ENCODE assay signal across 12 cellular contexts in genomic region chr13:41917641-41918040, GRCh38. TPM values are rescaled to one million over a fixed set of nuclear protein-coding genes. Genes with fewer than 3 reads are reported as not detected.
DNase-seq lines count a peak whose midpoint lies in the region; ATAC-seq and TF ChIP-seq lines count a peak whose summit lies in the region.
"Had no signal": no experiment of that assay in that cellular context is flagged by ENCODE, and none has a peak within 500 bp of the region (broad histone marks: within the 10 kb centered on the region; RNA-seq: fewer than 3 reads in every experiment).

No MANE protein-coding gene starts in this region.

- H3K4me1 ChIP-seq in mammary epithelial cell (ENCODE audit: insufficient read depth, low read length), result peaks cover 33% of the 10 kb centered on the region
- H3K4me1 ChIP-seq in breast epithelium, result no peaks in the 10 kb centered on the region
- peaks cover 60% of the 10 kb centered on the region for H3K4me1 ChIP-seq in OCI-LY7 (ENCODE audit: insufficient read depth, low read length, poor library complexity, severe bottlenecking)
- peaks cover 16% of the 10 kb centered on the region for H3K4me1 ChIP-seq in lower lobe of right lung
- H3K4me1 ChIP-seq: Caco-2 had no signal

- no peaks in the 10 kb centered on the region for H3K36me3 ChIP-seq in mammary epithelial cell (ENCODE audit: insufficient read depth, low read length)
- H3K36me3 ChIP-seq in breast epithelium, result no peaks in the 10 kb centered on the region
- H3K36me3 ChIP-seq in OCI-LY7 (ENCODE audit: insufficient read depth, low read length), result peaks cover 5% of the 10 kb centered on the region; the same call in 1 of the 2 replicates
- no peaks in the 10 kb centered on the region for H3K36me3 ChIP-seq in lower lobe of right lung

- H3K4me3 ChIP-seq in mammary epithelial cell (replicated peaks in 1 of 3; ENCODE audit: insufficient read depth in 1 of 3, low read depth in 2 of 3, low read length in 3 of 3) (no peak overlapping the region), breast epithelium (no peak overlapping the region), OCI-LY7 (ENCODE audit: low read depth, low read length, poor library complexity, severe bottlenecking) (no peak overlapping the region), lower lobe of right lung (no peak overlapping the region)

- intact Hi-C loops in mammary epithelial cell (cut with micrococcal nuclease), result loop anchor here (2.0 to 5.0 kb wide), 2 partner anchors 43 to 125 kb away; partner anchors contain the start of gene VWA8
- intact Hi-C loops in breast epithelium (cut with DNase I; ENCODE audit: low total_unique reads), result no loop called here
- intact Hi-C loops in OCI-LY7 (cut with micrococcal nuclease; ENCODE audit: unreplicated experiment), result loop anchor here (2.0 to 10.0 kb wide), 5 partner anchors 43 to 455 kb away; partner anchors contain the start of genes AKAP11 and VWA8
- intact Hi-C loops in lower lobe of right lung (cut with DNase I), result no loop called here

- peak overlapping the region; percentile 28 for H3K27ac Mint-ChIP-seq in stimulated activated memory B cell treated with anti-CD40 and anti-IgM and Interleukin-4, amounts not matched to agents 10 μg/mL and 1 μg/mL and 100 μg/mL, for 72 hours

- no peaks in the 10 kb centered on the region for H3K27me3 Mint-ChIP-seq in stimulated activated memory B cell treated with anti-CD40 and anti-IgM and Interleukin-4, amounts not matched to agents 10 μg/mL and 1 μg/mL and 100 μg/mL, for 72 hours

- CTCF ChIA-PET in mammary epithelial cell (lab: Charles Lee; ENCODE audit: low non-redundant PET) (no interaction called here), OCI-LY7 (lab: Charles Lee; ENCODE audit: unreplicated experiment) (interaction anchor here (1.1 kb wide), 1 partner anchor 195 kb away, joined by 3 read pairs; no protein-coding TSS in a partner anchor)

- no peak overlapping the region for H3K9ac ChIP-seq in mammary epithelial cell (ENCODE audit: insufficient read depth, low read length)

- peak overlapping the region; percentile 1 for H3K4me3 Mint-ChIP-seq in stimulated activated memory B cell treated with anti-CD40 and anti-IgM and Interleukin-4, amounts not matched to agents 10 μg/mL and 1 μg/mL and 100 μg/mL, for 72 hours

- H3K79me2 ChIP-seq in mammary epithelial cell (ENCODE audit: insufficient read depth, low read length), result peaks cover 51% of the 10 kb centered on the region
- H3K79me2 ChIP-seq in OCI-LY7 (ENCODE audit: insufficient read depth, low read depth, low read length), result peaks cover 58% of the 10 kb centered on the region

- H2AFZ ChIP-seq in mammary epithelial cell (ENCODE audit: low read depth, low read length) (no peak overlapping the region), OCI-LY7 (ENCODE audit: low read length) (no peak overlapping the region)

- 71% methylated on average over 1 of the region's 1 CpG for WGBS in mammary epithelial cell (ENCODE audit: low coverage, missing lambda C conversion rate)

- ATAC-seq in stimulated activated memory B cell treated with anti-CD40 and anti-IgM and Interleukin-4, amounts not matched to agents 10 μg/mL and 1 μg/mL and 100 μg/mL, for 72 hours, result peak; percentile 71
- no peak for ATAC-seq in lower lobe of right lung
- no peak for ATAC-seq in HG03025 (IDR thresholded peaks at IDR 0.05; ENCODE audit: low FRiP score, unreplicated experiment)

- H3K4me2 ChIP-seq in mammary epithelial cell (ENCODE audit: insufficient read depth, low read depth, low read length) (no peak overlapping the region), OCI-LY7 (ENCODE audit: low read length) (peak overlapping the region; percentile 69)

- peaks cover 17% of the 10 kb centered on the region for H3K36me3 Mint-ChIP-seq in stimulated activated memory B cell treated with anti-CD40 and anti-IgM and Interleukin-4, amounts not matched to agents 10 μg/mL and 1 μg/mL and 100 μg/mL, for 72 hours

- H3K9me3 ChIP-seq in mammary epithelial cell (replicated peaks; ENCODE audit: insufficient read depth, low read length) (no peaks in the 10 kb centered on the region), breast epithelium (no peaks in the 10 kb centered on the region), OCI-LY7 (ENCODE audit: low read length) (no peaks in the 10 kb centered on the region), lower lobe of right lung (no peaks in the 10 kb centered on the region)
- H3K9me3 ChIP-seq: Caco-2 had no signal

- TF ChIP-seq POLR2A in breast epithelium (IDR thresholded peaks at IDR 0.05), result no peak

- dilution Hi-C loops in mammary epithelial cell (cut with HindIII; ENCODE audit: low sequenced_read_pairs), result no loop called here

- in situ Hi-C loops in mammary epithelial cell (cut with MboI; ENCODE audit: low sequenced_read_pairs in 2 of 2), result loop anchor here in 1 of 2 donors (25.0 kb wide), 1 partner anchor 255 kb away; no protein-coding TSS in a partner anchor

- peaks cover 53% of the 10 kb centered on the region for H3K4me1 Mint-ChIP-seq in stimulated activated memory B cell treated with anti-CD40 and anti-IgM and Interleukin-4, amounts not matched to agents 10 μg/mL and 1 μg/mL and 100 μg/mL, for 72 hours

- BruUV-seq in mammary epithelial cell (replicated peaks; lab: Mats Ljungman, UMichigan) (no TSS peak), OCI-LY7 (replicated peaks; lab: Mats Ljungman, UMichigan) (no TSS peak)

- DNase-seq in mammary epithelial cell (peak; percentile 65), breast epithelium (ENCODE audit: low spot score in 2 of 2) (no peak), OCI-LY7 (ENCODE audit: low spot score) (peak; percentile 27), dermis blood vessel endothelial cell (peak; percentile 53), NCI-H526 treated with DMSO at 0.1 percent for 48 hours (lab: John Stamatoyannopoulos, UW) (no peak), lower lobe of right lung (no peak)
- DNase-seq: Caco-2; KBM-7; stimulated activated CD4-positive, alpha-beta T cell treated with anti-CD3 and anti-CD28 coated beads, Interleukin-4, amount 100 ng/mL, for 4 hours had no signal

- TF ChIP-seq CTCF in mammary epithelial cell (conservative IDR thresholded peaks at IDR 0.05 in 1 of 2, IDR thresholded peaks at IDR 0.05 in 1 of 2; ENCODE audit: extremely low read depth in 1 of 2, insufficient read depth in 1 of 2, low read depth in 1 of 2, low read length in 2 of 2), result no peak
- no peak for TF ChIP-seq CTCF in breast epithelium (IDR thresholded peaks at IDR 0.05)
- no peak for TF ChIP-seq CTCF in OCI-LY7 (conservative IDR thresholded peaks at IDR 0.05; ENCODE audit: low read length)
- TF ChIP-seq CTCF in lower lobe of right lung (IDR thresholded peaks at IDR 0.05), result no peak

- POLR2A ChIA-PET in OCI-LY7 (lab: Charles Lee), result interaction anchor here (0.7 to 4.6 kb wide), 6 partner anchors 12 to 509 kb away, joined by 3 to 21 read pairs (median 5); partner anchors contain the start of gene VWA8

- H3K27me3 ChIP-seq in mammary epithelial cell (ENCODE audit: insufficient read depth, low read length) (no peaks in the 10 kb centered on the region), breast epithelium (no peaks in the 10 kb centered on the region), lower lobe of right lung (ENCODE audit: low read depth) (no peaks in the 10 kb centered on the region)

- H3K9me3 Mint-ChIP-seq in stimulated activated memory B cell treated with anti-CD40 and anti-IgM and Interleukin-4, amounts not matched to agents 10 μg/mL and 1 μg/mL and 100 μg/mL, for 72 hours, result peaks cover 3% of the 10 kb centered on the region

- no peak overlapping the region for H3K27ac ChIP-seq in mammary epithelial cell (ENCODE audit: insufficient read depth, low read depth, low read length)
- H3K27ac ChIP-seq in breast epithelium, result no peak overlapping the region
- H3K27ac ChIP-seq in OCI-LY7 (ENCODE audit: low read depth, low read length, poor library complexity, severe bottlenecking), result peak overlapping the region; percentile 87
- H3K27ac ChIP-seq in lower lobe of right lung, result no peak overlapping the region
- H3K27ac ChIP-seq: RWPE1 had no signal

- no peaks in the 10 kb centered on the region for H3K9me2 ChIP-seq in OCI-LY7 (ENCODE audit: insufficient read depth, low read length)

- peaks cover 6% of the 10 kb centered on the region for H4K20me1 ChIP-seq in mammary epithelial cell (ENCODE audit: insufficient read depth, low read length)
- H4K20me1 ChIP-seq in OCI-LY7 (ENCODE audit: insufficient read depth, low read length), result 0 out of 2 replicates have a peak, but pooled peaks cover 3% of the 10 kb centered on the region

RNA-seq across cellular contexts. Expression of gene VWA8, which starts 43.3 kb away (rescaled TPM):
- total RNA-seq in mammary epithelial cell (10 to 100 TPM; 24.1 to 32.0 TPM), breast epithelium (10 to 100 TPM; 18.4 to 43.5 (median 34.7) TPM), OCI-LY7 (2022) (31.2 and 31.5 TPM in 2 replicates), dermis blood vessel endothelial cell (12.6 and 14.0 TPM in 2 replicates), lower lobe of right lung (18.2 TPM)
- 10.1 TPM for polyA plus RNA-seq in mammary epithelial cell
- polyA minus RNA-seq in mammary epithelial cell, result 62.1 TPM
- 16.1 and 26.4 TPM in 2 replicates for total RNA-seq in OCI-LY7 (2014; rRNA removed; shearing (Covaris generic))

Comparison
In these comparisons a context has a peak if more than half of its experiments do, and no peak if none do; other contexts are left out.
1. DNase-seq: peak in mammary epithelial cell (single experiment), OCI-LY7 (single experiment) and dermis blood vessel endothelial cell (single experiment); none in breast epithelium (0 of 2), NCI-H526 treated with DMSO at 0.1 percent for 48 hours (single experiment) and lower lobe of right lung (single experiment).
2. intact Hi-C loops: an anchor here in mammary epithelial cell (2.0 to 5.0 kb wide) and OCI-LY7 (2.0 to 10.0 kb wide); none called in breast epithelium and lower lobe of right lung.